ENCODE assay signal across 13 cellular contexts in the genomic region with DNA sequence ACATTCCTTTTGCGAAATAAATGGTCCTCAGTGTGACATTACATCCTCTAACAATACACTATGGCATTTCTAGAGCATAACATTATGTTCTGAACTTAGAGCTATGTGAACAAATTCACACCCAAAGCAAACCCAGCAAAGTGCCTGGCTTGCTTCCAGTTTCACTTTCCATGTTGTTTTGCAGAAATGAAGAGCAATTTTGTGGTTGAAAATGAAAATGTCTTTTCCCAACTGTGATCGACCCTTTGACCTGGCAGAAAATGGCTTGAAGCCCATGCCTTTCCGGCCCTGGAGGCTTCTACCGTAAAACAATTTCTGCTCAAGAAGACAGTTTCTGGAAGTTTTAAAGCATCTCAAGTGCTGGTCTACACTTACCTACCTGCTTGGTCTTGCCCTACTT.
A peak's percentile ranks its signal among the peaks of the same experiment; 100 is the strongest.
DNase-seq lines count a peak whose midpoint lies in the region; ATAC-seq and TF ChIP-seq lines count a peak whose summit lies in the region.
"Had no signal": no experiment of that assay in that cellular context is flagged by ENCODE, and none has a peak within 500 bp of the region (broad histone marks: within the 10 kb centered on the region; RNA-seq: fewer than 3 reads in every experiment).

No MANE protein-coding gene starts in this region.

- H3K4me1 Mint-ChIP-seq in neural progenitor cell: peaks cover 5% of the 10 kb centered on the region

- intact Hi-C loops in aorta (cut with DNase I): no loop called here

- peaks cover 14% of the 10 kb centered on the region for H3F3A ChIP-seq in neural progenitor cell (ENCODE audit: low read depth)

- no peak overlapping the region for H3K4me2 ChIP-seq in neural progenitor cell

- H4K20me1 ChIP-seq in neural progenitor cell (ENCODE audit: low read depth): no peaks in the 10 kb centered on the region

- H3K9me3 ChIP-seq in neural progenitor cell (ENCODE audit: low read depth): no peaks in the 10 kb centered on the region
- H3K9me3 ChIP-seq in aorta (ENCODE audit: control insufficient read depth, low read length): no peaks in the 10 kb centered on the region

- WGBS in aorta, 2 donors: 36 to 45% methylated on average over 4 of the region's 4 CpGs

- no peak overlapping the region for H2AFZ ChIP-seq in neural progenitor cell (replicated peaks)

- H3K27ac Mint-ChIP-seq in neural progenitor cell: no peak overlapping the region
- H3K27ac Mint-ChIP-seq: CD4-positive, alpha-beta T cell; naive B cell had no signal

- no peak for TF ChIP-seq CTCF in neural progenitor cell (IDR thresholded peaks at IDR 0.05)

- no peak overlapping the region for H3K4me3 Mint-ChIP-seq in neural progenitor cell
- H3K4me3 Mint-ChIP-seq: CD4-positive, alpha-beta T cell; naive B cell had no signal

- H3K36me3 ChIP-seq in neural progenitor cell (no peaks in the 10 kb centered on the region), aorta (ENCODE audit: control insufficient read depth in 1 of 2, insufficient read depth in 2 of 2, low read length in 1 of 2) (no peaks in the 10 kb centered on the region)

- no peaks in the 10 kb centered on the region for H3K79me2 ChIP-seq in neural progenitor cell (ENCODE audit: low read depth)

- H3K9me3 Mint-ChIP-seq in neural progenitor cell: no peaks in the 10 kb centered on the region
- H3K9me3 Mint-ChIP-seq: CD4-positive, alpha-beta T cell had no signal

- no peak overlapping the region for H3K9ac ChIP-seq in neural progenitor cell

- H3K4me1 ChIP-seq in neural progenitor cell (peaks cover 34% of the 10 kb centered on the region), aorta (ENCODE audit: control insufficient read depth in 1 of 2, insufficient read depth in 2 of 2, low read length in 2 of 2) (peaks cover 0 to 2% of the 10 kb centered on the region in 2 donors)

- no peaks in the 10 kb centered on the region for H3K36me3 Mint-ChIP-seq in neural progenitor cell
- H3K36me3 Mint-ChIP-seq: naive B cell had no signal

- no peak overlapping the region for H3K4me3 ChIP-seq in neural progenitor cell
- H3K4me3 ChIP-seq in aorta (ENCODE audit: low read length in 2 of 2): no peak overlapping the region
- H3K4me3 ChIP-seq: dorsolateral prefrontal cortex had no signal

- DNase-seq in EL (peak; percentile 89), NCI-H226 (peak; percentile 35), foreskin melanocyte (peak; percentile 90), NCI-H2196 treated with DMSO at 0.1 percent for 48 hours (lab: John Stamatoyannopoulos, UW; ENCODE audit: unreplicated experiment) (no peak), neural progenitor cell (ENCODE audit: low spot score) (no peak), aorta (no peak), NCI-H2107 (lab: John Stamatoyannopoulos, UW) (no peak)
- DNase-seq: activated CD4-positive, alpha-beta T cell treated with anti-CD3 and anti-CD28 coated beads for 1 hour; CD4-positive, alpha-beta T cell; naive B cell; NCI-H446 had no signal

- H3K27ac ChIP-seq in neural progenitor cell (no peak overlapping the region), aorta (ENCODE audit: low read depth in 1 of 2, low read length in 2 of 2) (no peak overlapping the region)

- no peaks in the 10 kb centered on the region for H3K27me3 Mint-ChIP-seq in neural progenitor cell (ENCODE audit: insufficient read depth, low read depth)
- H3K27me3 Mint-ChIP-seq: CD4-positive, alpha-beta T cell; naive B cell had no signal

- H3K27me3 ChIP-seq in neural progenitor cell (no peaks in the 10 kb centered on the region), aorta (ENCODE audit: control insufficient read depth in 1 of 2, insufficient read depth in 2 of 2, low read length in 1 of 2) (no peaks in the 10 kb centered on the region)
- H3K27me3 ChIP-seq: dorsolateral prefrontal cortex had no signal

- peak; percentile 79 for ATAC-seq in GM21526 (IDR thresholded peaks at IDR 0.05; ENCODE audit: low FRiP score, unreplicated experiment)
- ATAC-seq in aorta (ENCODE audit: low FRiP score): no peak

Comparison
In these comparisons a context has a peak if more than half of its experiments do, and no peak if none do; other contexts are left out.
1. DNase-seq: peak in EL (single experiment), NCI-H226 (single experiment) and foreskin melanocyte (single experiment); none in NCI-H2196 treated with DMSO at 0.1 percent for 48 hours (single experiment), neural progenitor cell (single experiment), aorta (0 of 2) and NCI-H2107 (single experiment).